10 cellular contexts compared by ENCODE assay signal in the genomic region with DNA sequence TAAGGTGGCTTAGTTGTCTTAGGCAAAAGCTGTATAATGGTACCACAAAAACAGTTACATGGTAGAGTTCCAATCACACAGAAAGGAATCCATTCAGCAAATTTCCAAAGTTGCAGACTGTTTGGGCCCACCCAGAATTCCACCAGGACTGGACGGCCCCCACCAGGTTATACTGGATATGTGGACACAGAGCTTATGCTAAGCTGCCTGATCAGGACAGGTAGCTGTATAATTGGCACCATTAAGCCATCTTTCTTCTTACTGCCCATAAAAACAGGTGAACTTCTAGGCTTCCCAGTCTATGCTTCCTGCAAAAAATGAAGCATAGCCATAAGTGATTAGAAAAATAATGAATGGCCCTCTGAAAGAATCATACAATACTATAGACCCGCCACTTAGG. TPM values are rescaled to one million over a fixed set of nuclear protein-coding genes. Genes with fewer than 3 reads are reported as not detected.
"Had no signal": no experiment of that assay in that cellular context is flagged by ENCODE, and none has a peak within 500 bp of the region (broad histone marks: within the 10 kb centered on the region; RNA-seq: fewer than 3 reads in every experiment).

No MANE protein-coding gene starts in this region.

RNA-seq across cellular contexts. Expression of gene SMIM33, which starts 59.3 kb away (rescaled TPM):
- total RNA-seq: OCI-LY7, PC-3, PC-9, Right ventricle myocardium inferior, Right ventricle myocardium superior, RPMI7951, SJCRH30, SJSA1, SK-MEL-5 had no signal
- polyA plus RNA-seq: SK-N-SH had no signal
